Comparison of ENCODE assay signal across 2 cellular contexts in genomic region chr5:149414405-149415244, GRCh38.
A peak's percentile ranks its signal among the peaks of the same experiment; 100 is the strongest.
TF ChIP-seq lines count a peak whose summit lies in the region.

No MANE protein-coding gene starts in this region.

TF ChIP-seq in HEK293, 187 proteins besides CTCF, POLR2A, EP300 and RAD21:
- TF ChIP-seq RBAK (tag by site-specific recombination; IDR thresholded peaks at IDR 0.05): no peak
- no peak for TF ChIP-seq BCL11A (tag by site-specific recombination; IDR thresholded peaks at IDR 0.05; ENCODE audit: low read depth)
- TF ChIP-seq ZNF19 (tag by site-specific recombination; IDR thresholded peaks at IDR 0.05; ENCODE audit: low read depth): no peak
- peak; percentile 86 for TF ChIP-seq EGR2 (tag by site-specific recombination; IDR thresholded peaks at IDR 0.05; ENCODE audit: low read depth)
- TF ChIP-seq TSHZ1 (tag by site-specific recombination; IDR thresholded peaks at IDR 0.05; ENCODE audit: borderline replicate concordance): no peak
- TF ChIP-seq ZNF302 (tag by site-specific recombination; IDR thresholded peaks at IDR 0.05; ENCODE audit: low read depth): no peak
- no peak for TF ChIP-seq INSM2 (tag by site-specific recombination; IDR thresholded peaks at IDR 0.05)
- no peak for TF ChIP-seq ZNF423 (tag by site-specific recombination; IDR thresholded peaks at IDR 0.05)
- peak; percentile 76 for TF ChIP-seq ZIC2 (tag by site-specific recombination; IDR thresholded peaks at IDR 0.05)
- no peak for TF ChIP-seq ZBTB6 (tag by site-specific recombination; IDR thresholded peaks at IDR 0.05)
- no peak for TF ChIP-seq ZNF473 (tag by site-specific recombination; IDR thresholded peaks at IDR 0.05)
- TF ChIP-seq ZNF670 (tag by site-specific recombination; IDR thresholded peaks at IDR 0.05; ENCODE audit: low read depth): no peak
- no peak for TF ChIP-seq ZNF529 (tag by site-specific recombination; IDR thresholded peaks at IDR 0.05; ENCODE audit: insufficient replicate concordance)
- TF ChIP-seq ZBTB10 (tag by site-specific recombination; IDR thresholded peaks at IDR 0.05): no peak
- TF ChIP-seq ZFHX2 (tag by site-specific recombination; conservative IDR thresholded peaks at IDR 0.05): peak; percentile 86
- TF ChIP-seq GLIS1 (tag by site-specific recombination; IDR thresholded peaks at IDR 0.05): peak; percentile 85
- TF ChIP-seq ZBTB17 (tag by site-specific recombination; IDR thresholded peaks at IDR 0.05): peak; percentile 42; the same call in 1 of the 2 replicates
- no peak for TF ChIP-seq ZNF133 (tag by site-specific recombination; IDR thresholded peaks at IDR 0.05)
- TF ChIP-seq ZNF600 (tag by site-specific recombination; IDR thresholded peaks at IDR 0.05): peak; percentile 50

TF ChIP-seq in H1, 55 proteins besides CTCF, POLR2A, EP300 and RAD21:
- no peak for TF ChIP-seq RBBP5 (IDR thresholded peaks at IDR 0.05; ENCODE audit: borderline replicate concordance, low read depth, low read length)
- TF ChIP-seq KDM4A (IDR thresholded peaks at IDR 0.05; ENCODE audit: low read depth, low read length, severe bottlenecking): no peak
- no peak for TF ChIP-seq BRCA1 (IDR thresholded peaks at IDR 0.05; ENCODE audit: low read depth, low read length)
- no peak for TF ChIP-seq SP1 (IDR thresholded peaks at IDR 0.05; ENCODE audit: low read depth, low read length)
- TF ChIP-seq RNF2 (IDR thresholded peaks at IDR 0.05; ENCODE audit: borderline replicate concordance, low read depth, low read length, missing control alignments, poor library complexity, severe bottlenecking): no peak
- TF ChIP-seq BCL11A (IDR thresholded peaks at IDR 0.05; ENCODE audit: low read depth in 2 of 2, low read length in 2 of 2): no peak
- no peak for TF ChIP-seq SUZ12 (IDR thresholded peaks at IDR 0.05; ENCODE audit: low read length)
- no peak for TF ChIP-seq CHD1 (IDR thresholded peaks at IDR 0.05; ENCODE audit: low read depth, low read length)
- no peak for TF ChIP-seq CHD2 (IDR thresholded peaks at IDR 0.05; ENCODE audit: low read length)
- no peak for TF ChIP-seq TAF1 (IDR thresholded peaks at IDR 0.05; ENCODE audit: low read depth, low read length)
- TF ChIP-seq SIRT6 (IDR thresholded peaks at IDR 0.05; ENCODE audit: low read length): no peak
- TF ChIP-seq HDAC2 (IDR thresholded peaks at IDR 0.05; ENCODE audit: borderline replicate concordance in 1 of 2, low read depth in 2 of 2, low read length in 2 of 2): no peak
- no peak for TF ChIP-seq TEAD4 (IDR thresholded peaks at IDR 0.05; ENCODE audit: low read depth, low read length)
- TF ChIP-seq NANOG (IDR thresholded peaks at IDR 0.05; ENCODE audit: insufficient read depth, low read depth, low read length, poor library complexity, severe bottlenecking): no peak
- TF ChIP-seq POU5F1 (IDR thresholded peaks at IDR 0.05; ENCODE audit: low read depth, low read length): no peak
- TF ChIP-seq GABPA (IDR thresholded peaks at IDR 0.05; ENCODE audit: borderline replicate concordance, insufficient read depth, low read length): no peak
- no peak for TF ChIP-seq KDM5A (IDR thresholded peaks at IDR 0.05; ENCODE audit: low read length)
- TF ChIP-seq RFX5 (IDR thresholded peaks at IDR 0.05; ENCODE audit: borderline replicate concordance, low read depth, low read length): no peak
- no peak for TF ChIP-seq ATF2 (IDR thresholded peaks at IDR 0.05; ENCODE audit: low read length)
